Comparison of ENCODE assay signal across 26 cellular contexts in the genomic region with DNA sequence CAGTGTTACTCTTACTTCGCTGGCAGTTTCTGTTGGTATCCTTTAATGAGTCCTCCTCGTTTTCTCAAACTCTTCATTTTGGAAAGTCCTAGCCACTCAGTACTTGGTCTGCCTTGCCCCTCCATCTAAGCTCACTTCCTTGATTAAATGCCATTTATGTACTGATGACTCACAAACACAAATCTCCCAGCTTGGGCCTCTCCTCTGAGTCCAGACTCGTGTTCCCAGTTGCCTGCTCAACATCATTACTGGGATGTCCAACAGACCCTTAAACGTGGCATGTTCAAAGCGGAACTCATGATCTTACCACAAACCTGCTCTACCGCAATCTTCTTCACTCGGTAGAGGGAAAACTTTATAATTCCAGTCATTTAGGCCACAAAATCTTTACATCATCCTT.
"Had no signal": no experiment of that assay in that cellular context is flagged by ENCODE, and none has a peak within 500 bp of the region (broad histone marks: within the 10 kb centered on the region; RNA-seq: fewer than 3 reads in every experiment).

No MANE protein-coding gene starts in this region.

- H3K4me3 ChIP-seq: right atrium auricular region, stomach, thyroid gland, upper lobe of left lung, vagina had no signal

- H3K27me3 ChIP-seq: brain microvascular endothelial cell, right atrium auricular region, stomach, thyroid gland, upper lobe of left lung, vagina had no signal

- H3K4me1 ChIP-seq: right atrium auricular region, stomach, thyroid gland, upper lobe of left lung, vagina had no signal

- H3K9me3 ChIP-seq: right atrium auricular region, thyroid gland, upper lobe of left lung, vagina had no signal

- DNase-seq: activated CD4-positive, alpha-beta T cell treated with anti-CD3 and anti-CD28 coated beads for 4 hours; activated CD4-positive, alpha-beta T cell treated with anti-CD3 and anti-CD28 coated beads, Interleukin-2, amount 50 U/mL, for 4 hours; activated CD8-positive, alpha-beta memory T cell treated with anti-CD3 and anti-CD28 coated beads for 24 hours; activated effector memory CD4-positive, alpha-beta T cell treated with Interleukin-2 at 50 U/mL for 16 hours; activated naive CD4-positive, alpha-beta T cell treated with Interleukin-2 at 50 U/mL for 16 hours; aorta; brain microvascular endothelial cell; caudate nucleus; cortex of kidney; kidney; left colon; mammary epithelial cell; midbrain; naive thymus-derived CD8-positive, alpha-beta T cell; occipital lobe; stimulated activated CD4-positive, alpha-beta T cell treated with anti-CD3 and anti-CD28 coated beads, Interleukin-15, amount 100 ng/mL, for 24 hours; stimulated activated CD4-positive, alpha-beta T cell treated with anti-CD3 and anti-CD28 coated beads, Interleukin-2, amount 100 ng/mL, for 24 hours; stimulated activated naive B cell treated with anti-CD40 and anti-IgM and Interleukin-4, amounts not matched to agents 10 μg/mL and 1 μg/mL and 100 μg/mL, for 72 hours; stomach; T-cell; thyroid gland; upper lobe of left lung had no signal

- H3K27ac ChIP-seq: brain microvascular endothelial cell, right atrium auricular region, stomach, thyroid gland, upper lobe of left lung, vagina, VCaP had no signal

- H3K36me3 ChIP-seq: brain microvascular endothelial cell, right atrium auricular region, stomach, thyroid gland, upper lobe of left lung, vagina had no signal

- ATAC-seq: esophagus mucosa; left colon; naive thymus-derived CD8-positive, alpha-beta T cell; stimulated activated naive B cell treated with anti-CD40 and anti-IgM and Interleukin-4, amounts not matched to agents 10 μg/mL and 1 μg/mL and 100 μg/mL, for 72 hours; T-cell had no signal
